ENCODE assay signal across 10 cellular contexts in genomic region chr5:33892419-33893151, GRCh38. TPM values are rescaled to one million over a fixed set of nuclear protein-coding genes. Genes with fewer than 3 reads are reported as not detected.
A peak's percentile ranks its signal among the peaks of the same experiment; 100 is the strongest.
DNase-seq lines count a peak whose midpoint lies in the region; ATAC-seq and TF ChIP-seq lines count a peak whose summit lies in the region.
"Had no signal": no experiment of that assay in that cellular context is flagged by ENCODE, and none has a peak within 500 bp of the region (broad histone marks: within the 10 kb centered on the region; RNA-seq: fewer than 3 reads in every experiment).

No MANE protein-coding gene starts in this region.

- no peaks in the 10 kb centered on the region for H3K9me3 ChIP-seq in cardiac muscle cell (ENCODE audit: low read depth)

- DNase-seq in ELF-1 (ENCODE audit: low read depth, low spot score) = peak; percentile 79
- DNase-seq in SK-N-DZ (ENCODE audit: low spot score) = peak; percentile 34
- peak; percentile 55 to 98 for DNase-seq in cardiac muscle cell (ENCODE audit: low read depth in 1 of 2, low spot score in 1 of 2)
- DNase-seq in posterior vena cava (ENCODE audit: low spot score) = peak; percentile 82
- DNase-seq in KBM-7 = no peak
- DNase-seq in RWPE1 (ENCODE audit: low spot score) = no peak
- DNase-seq: activated naive CD4-positive, alpha-beta T cell treated with anti-CD3 and anti-CD28 coated beads, Interleukin-2, amount 10 ng/mL, durations not matched to agents 7 days and 5 days; NCI-H2227 treated with DMSO at 0.1 percent for 48 hours had no signal

- intact Hi-C loops in posterior vena cava (cut with DNase I) = no loop called here

- H3K4me1 ChIP-seq in cardiac muscle cell (ENCODE audit: low read depth) = peaks cover 28% of the 10 kb centered on the region

- peak overlapping the region; percentile 66 for H3K4me3 ChIP-seq in cardiac muscle cell

- H3K27ac ChIP-seq in cardiac muscle cell (peak overlapping the region; percentile 78), RWPE1 (no peak overlapping the region)

- H3K27me3 ChIP-seq in cardiac muscle cell = no peaks in the 10 kb centered on the region

- H3K36me3 ChIP-seq in cardiac muscle cell = no peaks in the 10 kb centered on the region

- TF ChIP-seq CTCF in cardiac muscle cell (IDR thresholded peaks at IDR 0.05; ENCODE audit: low read depth, low read length) (no peak), RWPE1 (conservative IDR thresholded peaks at IDR 0.05; ENCODE audit: low read depth) (no peak)

- CTCF ChIA-PET in RWPE1 (lab: Yijun Ruan, JAX) = interaction anchor here (0.6 kb wide), 1 partner anchor 1271 kb away, joined by 3 read pairs; no protein-coding TSS in a partner anchor

- in situ Hi-C loops in KBM-7 (cut with MboI; ENCODE audit: low pct_unique_long_range_greater_than_20kb, low sequenced_read_pairs) = no loop called here

- POLR2A ChIA-PET in RWPE1 (lab: Yijun Ruan, JAX; ENCODE audit: low non-redundant PET) = no interaction called here

- ATAC-seq in HG02763 (IDR thresholded peaks at IDR 0.05; ENCODE audit: unreplicated experiment) (no peak), HG02938 (IDR thresholded peaks at IDR 0.05; ENCODE audit: unreplicated experiment) (no peak)

RNA-seq across cellular contexts. Expression of gene ADAMTS12, which starts 0.8 kb away (rescaled TPM):
- 4.6 and 11.2 TPM in 2 replicates for polyA plus RNA-seq in SK-N-DZ (2014; cell fraction: cytosol; rRNA removed)
- polyA plus RNA-seq in SK-N-DZ (2014; cell fraction: nucleus; rRNA removed) = 3.7 and 7.4 TPM in 2 replicates
- 25.6 and 48.4 TPM in 2 replicates for total RNA-seq in cardiac muscle cell
- 29.3 and 50.4 TPM in 2 replicates for polyA plus RNA-seq in cardiac muscle cell
- 1 to 10 TPM; 5.9 to 7.1 TPM for total RNA-seq in posterior vena cava

RNA-seq across cellular contexts. Expression of gene RXFP3, which starts 43.6 kb away (rescaled TPM):
- polyA plus RNA-seq in SK-N-DZ (2014; cell fraction: cytosol; rRNA removed) = 0.12 TPM in 1 of 2 replicates, not detected in the other
- 0.07 and 0.14 TPM in 2 replicates for polyA plus RNA-seq in SK-N-DZ (2014; cell fraction: nucleus; rRNA removed)
- 0.32 TPM in 1 of 2 replicates, not detected in the other for total RNA-seq in cardiac muscle cell
- not detected in 2 replicates for polyA plus RNA-seq in cardiac muscle cell
- not detected for total RNA-seq in posterior vena cava

Comparison
In these comparisons a context has a peak if more than half of its experiments do, and no peak if none do; other contexts are left out.
1. DNase-seq: peak in ELF-1 (single experiment), SK-N-DZ (single experiment), cardiac muscle cell (2 of 2) and posterior vena cava (single experiment); none in KBM-7 (single experiment) and RWPE1 (single experiment).